Comparison of ENCODE assay signal across 9 cellular contexts in genomic region chr1:98049370-98050115, GRCh38.
DNase-seq lines count a peak whose midpoint lies in the region; ATAC-seq, FAIRE-seq and TF ChIP-seq lines count a peak whose summit lies in the region.
"Had no signal": no experiment of that assay in that cellular context is flagged by ENCODE, and none has a peak within 500 bp of the region (broad histone marks: within the 10 kb centered on the region; RNA-seq: fewer than 3 reads in every experiment).

No MANE protein-coding gene starts in this region.

- H4K91ac ChIP-seq in IMR-90 (ENCODE audit: insufficient read depth, low read depth, low read length): no peak overlapping the region

- peak; percentile 31 for DNase-seq in DMS 273 treated with DMSO at 0.1 percent for 48 hours (lab: John Stamatoyannopoulos, UW)
- peak; percentile 38 for DNase-seq in IMR-90
- DNase-seq in bronchial epithelial cell (ENCODE audit: low read depth): no peak
- DNase-seq in neural crest cell (ENCODE audit: low read depth, low spot score): no peak
- DNase-seq in T1000 (lab: John Stamatoyannopoulos, UW): no peak
- DNase-seq in mesothelial cell of epicardium (ENCODE audit: low spot score in 2 of 2, unreplicated experiment in 2 of 2): no peak
- no peak for DNase-seq in stimulated activated CD4-positive, alpha-beta T cell treated with anti-CD3 and anti-CD28 coated beads, Interleukin-4, amount 100 ng/mL, for 1 hour
- no peak for DNase-seq in esophagus squamous epithelium (lab: John Stamatoyannopoulos, UW)

- H2AK9ac ChIP-seq in IMR-90 (replicated peaks; ENCODE audit: low read depth, low read length, poor library complexity): no peak overlapping the region

- H2AFZ ChIP-seq in IMR-90 (replicated peaks; ENCODE audit: low read length, poor library complexity): peak overlapping the region; percentile 74
- H2AFZ ChIP-seq: parathyroid adenoma had no signal

- peak overlapping the region; percentile 97 for H3K4me2 ChIP-seq in IMR-90 (ENCODE audit: low read depth, low read length)

- H3K9me3 Mint-ChIP-seq in neural crest cell: no peaks in the 10 kb centered on the region
- no peaks in the 10 kb centered on the region for H3K9me3 Mint-ChIP-seq in mesothelial cell of epicardium

- no peaks in the 10 kb centered on the region for H3K27me3 ChIP-seq in IMR-90 (ENCODE audit: control insufficient read depth, insufficient read depth, low read length)
- H3K27me3 ChIP-seq in bronchial epithelial cell (ENCODE audit: control insufficient read depth, insufficient read depth, low read length): peaks cover 24% of the 10 kb centered on the region
- H3K27me3 ChIP-seq in esophagus squamous epithelium: peaks cover 8 to 98% (median 23%) of the 10 kb centered on the region in 4 donors

- no peak overlapping the region for H3K14ac ChIP-seq in IMR-90 (replicated peaks; ENCODE audit: low read depth, low read length)

- CTCF ChIA-PET in IMR-90 (lab: Yijun Ruan, JAX): interaction anchor here (0.6 kb wide), 1 partner anchor 618 kb away, joined by 8 read pairs; no protein-coding TSS in a partner anchor

- H3K27ac ChIP-seq in IMR-90 (ENCODE audit: insufficient read depth, low read length) (no peak overlapping the region), esophagus squamous epithelium (no peak overlapping the region)
- H3K27ac ChIP-seq: parathyroid adenoma had no signal

- TF ChIP-seq CTCF in IMR-90 (conservative IDR thresholded peaks at IDR 0.05; ENCODE audit: low read depth, low read length) (no peak), bronchial epithelial cell (IDR thresholded peaks at IDR 0.05; ENCODE audit: insufficient read depth, low read length, severe bottlenecking) (no peak), neural crest cell (conservative IDR thresholded peaks at IDR 0.05) (no peak), mesothelial cell of epicardium (IDR thresholded peaks at IDR 0.05; ENCODE audit: unreplicated experiment) (no peak), esophagus squamous epithelium (IDR thresholded peaks at IDR 0.05) (no peak)

- no peak overlapping the region for H3K4ac ChIP-seq in IMR-90 (ENCODE audit: low read depth, low read length)

- peak overlapping the region; percentile 87 for H3K23ac ChIP-seq in IMR-90 (ENCODE audit: low read depth, low read length)

- H3K4me1 Mint-ChIP-seq in neural crest cell (peaks cover 31% of the 10 kb centered on the region), mesothelial cell of epicardium (peaks cover 36% of the 10 kb centered on the region)

- H3K27ac Mint-ChIP-seq in neural crest cell (ENCODE audit: unreplicated experiment) (no peak overlapping the region), mesothelial cell of epicardium (no peak overlapping the region)

- no peak overlapping the region for H3K18ac ChIP-seq in IMR-90 (ENCODE audit: low read depth, low read length)

- H3K4me3 Mint-ChIP-seq in neural crest cell (peak overlapping the region; percentile 81), mesothelial cell of epicardium (no peak overlapping the region)

- H2BK20ac ChIP-seq in IMR-90 (ENCODE audit: low read depth, low read length): no peak overlapping the region

- H3K36me3 ChIP-seq in IMR-90 (ENCODE audit: control insufficient read depth, insufficient read depth, low read length) (no peaks in the 10 kb centered on the region), bronchial epithelial cell (ENCODE audit: control insufficient read depth, insufficient read depth, low read length) (no peaks in the 10 kb centered on the region), esophagus squamous epithelium (no peaks in the 10 kb centered on the region)

- H3K79me1 ChIP-seq in IMR-90 (ENCODE audit: low read depth in 1 of 2, low read length in 2 of 2): peaks cover 6 to 18% of the 10 kb centered on the region in 2 experiments; a peak in 2 of 4 replicates

- in situ Hi-C loops in IMR-90 (cut with MboI; ENCODE audit: low sequenced_read_pairs): loop anchor here (5.0 to 10.0 kb wide), 4 partner anchors 135 to 1495 kb away; no protein-coding TSS in a partner anchor

- WGBS in IMR-90 (ENCODE audit: extremely low coverage in 2 of 2, insufficient read length in 1 of 2), 2 experiments: 48% methylated on average over 2 of the region's 24 CpGs; no CpG with 5 or more reads in 1 of the 2 experiments
- 10 to 18% methylated on average over 15 to 16 of the region's 24 CpGs for WGBS in esophagus squamous epithelium, 2 donors

- TF ChIP-seq RAD21 in IMR-90 (IDR thresholded peaks at IDR 0.05; ENCODE audit: low read length): no peak; the same call in 1 of the 2 replicates

- dilution Hi-C loops in IMR-90 (cut with HindIII; ENCODE audit: low sequenced_read_pairs, unreplicated experiment): no loop called here

- POLR2A ChIA-PET in IMR-90 (lab: Charles Lee; ENCODE audit: unreplicated experiment): interaction anchor here (0.6 kb wide), 1 partner anchor 226 kb away, joined by 8 read pairs; no protein-coding TSS in a partner anchor

- FAIRE-seq in bronchial epithelial cell (lab: Jason Lieb, UNC): peak; percentile 7

- H3K36me3 Mint-ChIP-seq in neural crest cell (ENCODE audit: low read depth) (no peaks in the 10 kb centered on the region), mesothelial cell of epicardium (no peaks in the 10 kb centered on the region)

- no peak overlapping the region for H4K8ac ChIP-seq in IMR-90 (ENCODE audit: low read depth in 2 of 2, low read length in 2 of 2)

- no TSS peak for BruUV-seq in IMR-90 (replicated peaks; lab: Mats Ljungman, UMichigan)

- H3K9me1 ChIP-seq in IMR-90 (ENCODE audit: insufficient read depth, low read length): 0 out of 2 replicates have a peak, but pooled peaks cover 6% of the 10 kb centered on the region

- no peaks in the 10 kb centered on the region for H4K20me1 ChIP-seq in IMR-90 (ENCODE audit: insufficient read depth, low read length)

- no peak overlapping the region for H3K56ac ChIP-seq in IMR-90 (ENCODE audit: extremely low read depth, insufficient read depth, low read length)

- peak overlapping the region; percentile 44 for H3K4me3 ChIP-seq in IMR-90 (ENCODE audit: insufficient read depth, low read depth, low read length)
- no peak overlapping the region for H3K4me3 ChIP-seq in bronchial epithelial cell (ENCODE audit: low read depth, low read length)
- no peak overlapping the region for H3K4me3 ChIP-seq in esophagus squamous epithelium

- peaks cover 87% of the 10 kb centered on the region for H3K27me3 Mint-ChIP-seq in neural crest cell (ENCODE audit: low read depth)
- peaks cover 82% of the 10 kb centered on the region for H3K27me3 Mint-ChIP-seq in mesothelial cell of epicardium (ENCODE audit: low read depth)

- no peak overlapping the region for H2BK5ac ChIP-seq in IMR-90 (ENCODE audit: low read depth, low read length, poor library complexity, severe bottlenecking)

- H3K4me1 ChIP-seq in IMR-90 (ENCODE audit: control insufficient read depth, insufficient read depth, low read length): peaks cover 11% of the 10 kb centered on the region
- H3K4me1 ChIP-seq in esophagus squamous epithelium: peaks cover 15 to 48% (median 20%) of the 10 kb centered on the region in 3 donors
- H3K4me1 ChIP-seq: parathyroid adenoma had no signal

- no peak overlapping the region for H2AK5ac ChIP-seq in IMR-90 (ENCODE audit: low read depth, low read length)

- intact Hi-C loops in IMR-90 (cut with micrococcal nuclease): loop anchor here (1.0 to 10.0 kb wide), 11 partner anchors 47 to 1812 kb away; partner anchors contain the start of gene PTBP2
- intact Hi-C loops in esophagus squamous epithelium (cut with DNase I): no loop called here

- no peak overlapping the region for H4K5ac ChIP-seq in IMR-90 (ENCODE audit: low read depth, low read length)

- H2BK120ac ChIP-seq in IMR-90 (ENCODE audit: low read depth, low read length): peak overlapping the region; percentile 27; the same call in 1 of the 2 replicates

- TF ChIP-seq POLR2A in IMR-90 (IDR thresholded peaks at IDR 0.05; ENCODE audit: low read depth, low read length) (no peak), esophagus squamous epithelium (IDR thresholded peaks at IDR 0.05) (no peak)

- no peak overlapping the region for H3K9ac ChIP-seq in IMR-90 (ENCODE audit: low read depth, low read length)
- H3K9ac ChIP-seq: parathyroid adenoma had no signal

- no peaks in the 10 kb centered on the region for H3K9me3 ChIP-seq in IMR-90 (ENCODE audit: control insufficient read depth, insufficient read depth, low read length)
- H3K9me3 ChIP-seq in esophagus squamous epithelium: no peaks in the 10 kb centered on the region

- ATAC-seq in IMR-90 (ENCODE audit: low read depth): no peak

- H2BK15ac ChIP-seq in IMR-90 (ENCODE audit: low read depth, low read length): no peak overlapping the region

TF ChIP-seq in IMR-90, 13 proteins besides CTCF, POLR2A, EP300 and RAD21 (continues in another document):
- TF ChIP-seq SMC3 (IDR thresholded peaks at IDR 0.05; ENCODE audit: low read depth, low read length): no peak
- TF ChIP-seq BHLHE40 (IDR thresholded peaks at IDR 0.05; ENCODE audit: low read depth, low read length): no peak
- no peak for TF ChIP-seq MXI1 (IDR thresholded peaks at IDR 0.05; ENCODE audit: borderline replicate concordance, low read depth, low read length)
- no peak for TF ChIP-seq CHD1 (IDR thresholded peaks at IDR 0.05; ENCODE audit: low read depth, low read length)
- no peak for TF ChIP-seq CEBPB (IDR thresholded peaks at IDR 0.05; ENCODE audit: low read depth, low read length)
- no peak for TF ChIP-seq ELK1 (IDR thresholded peaks at IDR 0.05; ENCODE audit: borderline replicate concordance, low read depth, low read length)
- TF ChIP-seq RCOR1 (IDR thresholded peaks at IDR 0.05; ENCODE audit: insufficient replicate concordance, low read length): no peak
- no peak for TF ChIP-seq FOS (IDR thresholded peaks at IDR 0.05; ENCODE audit: low read depth, low read length)
- TF ChIP-seq RFX5 (IDR thresholded peaks at IDR 0.05; ENCODE audit: low read depth, low read length): no peak
- TF ChIP-seq MAZ (IDR thresholded peaks at IDR 0.05; ENCODE audit: borderline replicate concordance, low read depth, low read length): no peak
- TF ChIP-seq NFE2L2 (IDR thresholded peaks at IDR 0.05; ENCODE audit: low read depth, low read length): no peak

Comparison
In these comparisons a context has a peak if more than half of its experiments do, and no peak if none do; other contexts are left out.
1. DNase-seq: peak in DMS 273 treated with DMSO at 0.1 percent for 48 hours (single experiment) and IMR-90 (single experiment); none in bronchial epithelial cell (single experiment), neural crest cell (single experiment), T1000 (single experiment), mesothelial cell of epicardium (0 of 2), stimulated activated CD4-positive, alpha-beta T cell treated with anti-CD3 and anti-CD28 coated beads, Interleukin-4, amount 100 ng/mL, for 1 hour (single experiment) and esophagus squamous epithelium (single experiment).